In the genomic region with DNA sequence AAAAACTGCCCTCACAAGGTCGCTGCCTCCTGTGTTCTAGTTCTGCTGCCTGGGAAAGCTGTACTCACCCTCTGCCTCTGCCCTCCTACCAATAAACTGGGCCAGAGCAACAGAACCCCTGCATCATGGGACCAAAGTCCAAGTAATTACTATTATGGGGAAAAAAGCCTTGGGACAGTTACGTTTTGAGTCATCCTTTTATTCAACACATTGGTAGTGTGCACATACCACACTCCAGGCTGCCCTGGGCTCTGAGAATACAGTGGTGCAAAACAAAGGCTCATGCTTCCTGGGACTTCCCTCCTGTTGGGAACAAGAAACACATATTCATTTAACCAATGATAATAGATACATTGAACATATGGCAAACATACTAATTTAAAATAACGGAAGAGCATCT, we compare ENCODE assay signal across 18 cellular contexts. TPM values are rescaled to one million over a fixed set of nuclear protein-coding genes. Genes with fewer than 3 reads are reported as not detected.
"Had no signal": no experiment of that assay in that cellular context is flagged by ENCODE, and none has a peak within 500 bp of the region (broad histone marks: within the 10 kb centered on the region; RNA-seq: fewer than 3 reads in every experiment).

No MANE protein-coding gene starts in this region.

- ATAC-seq: left lung; naive thymus-derived CD8-positive, alpha-beta T cell; stimulated activated naive CD8-positive, alpha-beta T cell treated with anti-CD3 and anti-CD28 coated beads, Interleukin-15, Interleukin-2, amounts not matched to agents 100 U/mL and 50 U/mL, for 24 hours; T-cell had no signal

- H3K27ac ChIP-seq: left lung had no signal

- H3K9me3 ChIP-seq: left lung, right atrium auricular region had no signal

- H3K27me3 ChIP-seq: left lung, right atrium auricular region had no signal

- FAIRE-seq: astrocyte, kidney, small intestine had no signal

- H3K4me1 ChIP-seq: left lung had no signal

- DNase-seq: activated CD4-positive, alpha-beta T cell treated with anti-CD3 and anti-CD28 coated beads for 1 hour; activated CD4-positive, alpha-beta T cell treated with anti-CD3 and anti-CD28 coated beads, Interleukin-2, amount 50 U/mL, for 4 hours; activated naive CD4-positive, alpha-beta T cell treated with anti-CD3 and anti-CD28 coated beads, Interleukin-2, amount 10 ng/mL, durations not matched to agents 7 days and 5 days; activated T-cell treated with anti-CD3 and anti-CD28 coated beads for 4 hours; hippocampal formation; kidney; left lung; naive thymus-derived CD8-positive, alpha-beta T cell; small intestine; stimulated activated CD4-positive, alpha-beta T cell treated with anti-CD3 and anti-CD28 coated beads, Interleukin-4, amount 100 ng/mL, for 4 hours; stimulated activated CD8-positive, alpha-beta memory T cell treated with anti-CD3 and anti-CD28 coated beads, Interleukin-4, amount 100 ng/mL, for 48 hours; stimulated activated naive CD8-positive, alpha-beta T cell treated with anti-CD3 and anti-CD28 coated beads, Interleukin-15, Interleukin-2, amounts not matched to agents 100 U/mL and 50 U/mL, for 24 hours; T-cell; T1000 had no signal

- H3K36me3 ChIP-seq: left lung, right atrium auricular region had no signal

- H3K4me3 ChIP-seq: left lung, right atrium auricular region had no signal

RNA-seq across cellular contexts. Expression of a gene that starts 49.0 kb away (rescaled TPM):
- total RNA-seq: bronchial epithelial cell, epithelial cell of proximal tubule had no signal
